Comparison of ENCODE assay signal across 9 cellular contexts in genomic region chr12:45732936-45733335, GRCh38. TPM values are rescaled to one million over a fixed set of nuclear protein-coding genes. Genes with fewer than 3 reads are reported as not detected.
DNase-seq lines count a peak whose midpoint lies in the region; ATAC-seq and TF ChIP-seq lines count a peak whose summit lies in the region.
"Had no signal": no experiment of that assay in that cellular context is flagged by ENCODE, and none has a peak within 500 bp of the region (broad histone marks: within the 10 kb centered on the region; RNA-seq: fewer than 3 reads in every experiment).

No MANE protein-coding gene starts in this region.

- peak overlapping the region; percentile 98 for H3K4me3 Mint-ChIP-seq in activated T-cell treated with anti-CD3 and anti-CD28 coated beads, Interleukin-2, amount 50 U/mL, for 24 hours
- peak overlapping the region; percentile 84 for H3K4me3 Mint-ChIP-seq in activated T-helper 17 cell treated with anti-CD3 and anti-CD28 coated beads, Interleukin-2, amount 50 U/mL, for 72 hours

- DNase-seq in activated T-cell treated with anti-CD3 and anti-CD28 coated beads, Interleukin-2, amount 50 U/mL, for 24 hours, result no peak
- no peak for DNase-seq in activated T-cell treated with anti-CD3 and anti-CD28 coated beads, Interleukin-2, amount 50 U/mL, for 1 hour
- DNase-seq in left kidney (ENCODE audit: low read depth, low spot score) (peak; percentile 13), thyroid gland (no peak), SHP77 (lab: John Stamatoyannopoulos, UW) (no peak), GF-D8 (lab: John Stamatoyannopoulos, UW) (no peak)
- DNase-seq: NCI-H446 had no signal

- peaks cover 48% of the 10 kb centered on the region for H3K4me1 Mint-ChIP-seq in activated T-cell treated with anti-CD3 and anti-CD28 coated beads, Interleukin-2, amount 50 U/mL, for 24 hours (ENCODE audit: low read depth)
- peaks cover 11% of the 10 kb centered on the region for H3K4me1 Mint-ChIP-seq in activated T-helper 17 cell treated with anti-CD3 and anti-CD28 coated beads, Interleukin-2, amount 50 U/mL, for 72 hours

- no peaks in the 10 kb centered on the region for H3K36me3 ChIP-seq in thyroid gland

- H3K4me3 ChIP-seq in thyroid gland (replicated peaks in 1 of 3), result no peak overlapping the region

- no peaks in the 10 kb centered on the region for H3K9me3 ChIP-seq in thyroid gland

- H3K36me3 Mint-ChIP-seq in activated T-cell treated with anti-CD3 and anti-CD28 coated beads, Interleukin-2, amount 50 U/mL, for 24 hours (ENCODE audit: low read depth), result peaks cover 65% of the 10 kb centered on the region
- peaks cover 64% of the 10 kb centered on the region for H3K36me3 Mint-ChIP-seq in activated T-helper 17 cell treated with anti-CD3 and anti-CD28 coated beads, Interleukin-2, amount 50 U/mL, for 72 hours (ENCODE audit: low read depth)

- H3K4me1 ChIP-seq in thyroid gland, result peaks cover 28 to 34% of the 10 kb centered on the region in 2 donors

- TF ChIP-seq CTCF in thyroid gland (IDR thresholded peaks at IDR 0.05), result no peak

- no peaks in the 10 kb centered on the region for H3K27me3 ChIP-seq in thyroid gland

- no peak for ATAC-seq in activated T-helper 17 cell treated with anti-CD3 and anti-CD28 coated beads, Interleukin-2, amount 50 U/mL, for 72 hours (replicated peaks)
- no peak for ATAC-seq in activated CD4-positive, CD25-positive, alpha-beta regulatory T cell treated with anti-CD3 and anti-CD28 coated beads, Interleukin-2, amount 50 U/mL, for 24 hours

- intact Hi-C loops in thyroid gland (cut with DNase I), result no loop called here

- no peak for TF ChIP-seq POLR2A in thyroid gland (IDR thresholded peaks at IDR 0.05)

- H3K27ac Mint-ChIP-seq in activated T-cell treated with anti-CD3 and anti-CD28 coated beads, Interleukin-2, amount 50 U/mL, for 24 hours, result peak overlapping the region; percentile 88
- peak overlapping the region; percentile 84 for H3K27ac Mint-ChIP-seq in activated T-helper 17 cell treated with anti-CD3 and anti-CD28 coated beads, Interleukin-2, amount 50 U/mL, for 72 hours

- H3K9me3 Mint-ChIP-seq in activated T-cell treated with anti-CD3 and anti-CD28 coated beads, Interleukin-2, amount 50 U/mL, for 24 hours, result no peaks in the 10 kb centered on the region
- H3K9me3 Mint-ChIP-seq in activated T-helper 17 cell treated with anti-CD3 and anti-CD28 coated beads, Interleukin-2, amount 50 U/mL, for 72 hours, result no peaks in the 10 kb centered on the region

- no peaks in the 10 kb centered on the region for H3K27me3 Mint-ChIP-seq in activated T-cell treated with anti-CD3 and anti-CD28 coated beads, Interleukin-2, amount 50 U/mL, for 24 hours
- H3K27me3 Mint-ChIP-seq in activated T-helper 17 cell treated with anti-CD3 and anti-CD28 coated beads, Interleukin-2, amount 50 U/mL, for 72 hours, result no peaks in the 10 kb centered on the region

- peak overlapping the region; percentile 97 to 100 (median 99) for H3K27ac ChIP-seq in thyroid gland

RNA-seq across cellular contexts. Expression of gene ARID2, which starts 3.4 kb away (rescaled TPM):
- total RNA-seq in activated T-helper 17 cell treated with anti-CD3 and anti-CD28 coated beads, Interleukin-2, amount 50 U/mL, for 72 hours, result 10 to 100 TPM; 29.0 to 33.6 TPM
- total RNA-seq in thyroid gland, result 10 to 100 TPM; 44.7 to 69.2 (median 50.6) TPM
